Comparison of ENCODE assay signal across 29 cellular contexts in genomic region chr7:124912972-124913371, GRCh38.
"Had no signal": no experiment of that assay in that cellular context is flagged by ENCODE, and none has a peak within 500 bp of the region (broad histone marks: within the 10 kb centered on the region; RNA-seq: fewer than 3 reads in every experiment).

No MANE protein-coding gene starts in this region.

- H3K36me3 ChIP-seq: colonic mucosa, gastrocnemius medialis had no signal

- H3K27me3 Mint-ChIP-seq: dendritic cell treated with granulocyte-macrophage colony-stimulating factor and Interleukin-4, amounts not matched to agents 40 ng/mL and 50 ng/mL, for 4 days; effector memory CD8-positive, alpha-beta T cell had no signal

- H3K9me3 Mint-ChIP-seq: dendritic cell treated with granulocyte-macrophage colony-stimulating factor and Interleukin-4, amounts not matched to agents 40 ng/mL and 50 ng/mL, for 4 days; effector memory CD8-positive, alpha-beta T cell; endodermal cell had no signal

- DNase-seq: colonic mucosa; cortex of kidney; dermis blood vessel endothelial cell; dorsolateral prefrontal cortex; effector CD4-positive, alpha-beta T cell; effector CD8-positive, alpha-beta T cell; effector memory CD4-positive, alpha-beta T cell; effector memory CD8-positive, alpha-beta T cell; endodermal cell; erythroblast; esophagus squamous epithelium; foreskin fibroblast; foreskin keratinocyte; foreskin melanocyte; gastrocnemius medialis; glutamatergic neuron; heart left ventricle; heart right ventricle had no signal

- H3K27ac Mint-ChIP-seq: dendritic cell treated with granulocyte-macrophage colony-stimulating factor and Interleukin-4, amounts not matched to agents 40 ng/mL and 50 ng/mL, for 4 days; effector memory CD8-positive, alpha-beta T cell; endodermal cell had no signal

- FAIRE-seq: colon, endometrium, endothelial cell of umbilical vein, frontal cortex had no signal

- H3K4me3 Mint-ChIP-seq: dendritic cell treated with granulocyte-macrophage colony-stimulating factor and Interleukin-4, amounts not matched to agents 40 ng/mL and 50 ng/mL, for 4 days; effector memory CD8-positive, alpha-beta T cell; endodermal cell had no signal

- ATAC-seq: effector memory CD8-positive, alpha-beta T cell; esophagus mucosa; foreskin keratinocyte; gastrocnemius medialis; gastroesophageal sphincter; heart left ventricle; heart right ventricle had no signal

- H3K4me1 ChIP-seq: colonic mucosa, esophagus squamous epithelium, foreskin keratinocyte, gastrocnemius medialis, gastroesophageal sphincter had no signal

- H3K27ac ChIP-seq: colonic mucosa, coronary artery, dorsolateral prefrontal cortex, epithelial cell of prostate, esophagus muscularis mucosa, esophagus squamous epithelium, foreskin keratinocyte, gastrocnemius medialis, gastroesophageal sphincter, heart left ventricle, heart right ventricle, hepatocyte had no signal

- H3K4me3 ChIP-seq: colonic mucosa, coronary artery, dorsolateral prefrontal cortex, esophagus muscularis mucosa, esophagus squamous epithelium, gastrocnemius medialis, gastroesophageal sphincter, heart left ventricle, heart right ventricle, hepatocyte had no signal

- H3K4me2 ChIP-seq: hepatocyte had no signal

- H3K9me3 ChIP-seq: colonic mucosa, esophagus muscularis mucosa, esophagus squamous epithelium, gastrocnemius medialis, gastroesophageal sphincter, heart left ventricle, heart right ventricle had no signal

- H2AFZ ChIP-seq: hepatocyte had no signal

- H3K27me3 ChIP-seq: colonic mucosa, dorsolateral prefrontal cortex, esophagus muscularis mucosa, esophagus squamous epithelium, foreskin keratinocyte, gastrocnemius medialis, gastroesophageal sphincter, heart left ventricle, heart right ventricle, hepatocyte had no signal
